In genomic region chr2:65530547-65531320, GRCh38 we compare ENCODE assay signal across 24 cellular contexts.
DNase-seq lines count a peak whose midpoint lies in the region; ATAC-seq and TF ChIP-seq lines count a peak whose summit lies in the region.
"Had no signal": no experiment of that assay in that cellular context is flagged by ENCODE, and none has a peak within 500 bp of the region (broad histone marks: within the 10 kb centered on the region; RNA-seq: fewer than 3 reads in every experiment).

No MANE protein-coding gene starts in this region.

- TF ChIP-seq EP300 in tibial nerve (IDR thresholded peaks at IDR 0.05) = no peak

- no peaks in the 10 kb centered on the region for H3K4me1 ChIP-seq in tibial nerve
- H3K4me1 ChIP-seq: BLaER1 treated with 17β-estradiol and CSF1 and Interleukin-3, amounts not matched to agents 10 nM and 100 nM; SJCRH30 had no signal

- H3K4me3 ChIP-seq in cardiac fibroblast (replicated peaks in 1 of 2; ENCODE audit: low read depth in 2 of 2, low read length in 2 of 2) (no peak overlapping the region), tibial nerve (no peak overlapping the region)
- H3K4me3 ChIP-seq: BLaER1 treated with 17β-estradiol and CSF1 and Interleukin-3, amounts not matched to agents 10 nM and 100 nM; SJCRH30; skin epidermis had no signal

- no peaks in the 10 kb centered on the region for H3K9me3 ChIP-seq in tibial nerve
- H3K9me3 ChIP-seq: BLaER1 treated with 17β-estradiol and CSF1 and Interleukin-3, amounts not matched to agents 10 nM and 100 nM; SJCRH30 had no signal

- TF ChIP-seq POLR2A in tibial nerve (IDR thresholded peaks at IDR 0.05) = no peak

- no peaks in the 10 kb centered on the region for H3K27me3 ChIP-seq in tibial nerve
- H3K27me3 ChIP-seq: BLaER1 treated with 17β-estradiol and CSF1 and Interleukin-3, amounts not matched to agents 10 nM and 100 nM; SJCRH30 had no signal

- TF ChIP-seq CTCF in cardiac fibroblast (IDR thresholded peaks at IDR 0.05; ENCODE audit: low read depth, low read length) (no peak), tibial nerve (IDR thresholded peaks at IDR 0.05) (no peak)

- ATAC-seq in GM21737 (IDR thresholded peaks at IDR 0.05; ENCODE audit: unreplicated experiment) = no peak
- ATAC-seq: natural killer cell had no signal

- no peak overlapping the region for H3K27ac ChIP-seq in tibial nerve
- H3K27ac ChIP-seq: BLaER1 treated with 17β-estradiol and CSF1 and Interleukin-3, amounts not matched to agents 10 nM and 100 nM; HL-60; SJCRH30; skin epidermis had no signal

- no peaks in the 10 kb centered on the region for H3K36me3 ChIP-seq in tibial nerve
- H3K36me3 ChIP-seq: BLaER1 treated with 17β-estradiol and CSF1 and Interleukin-3, amounts not matched to agents 10 nM and 100 nM; SJCRH30 had no signal

- DNase-seq in EL (peak; percentile 60), M059J (ENCODE audit: low read depth) (peak; percentile 81), cardiac fibroblast (ENCODE audit: low read depth in 2 of 2) (peak; percentile 26 to 48), myocyte (ENCODE audit: low read depth) (peak; percentile 8), tibial nerve (ENCODE audit: low spot score in 2 of 2) (no peak), NCI-H146 treated with DMSO at 0.1 percent for 48 hours (lab: John Stamatoyannopoulos, UW; ENCODE audit: unreplicated experiment) (no peak)
- no peak for DNase-seq in stimulated activated CD4-positive, alpha-beta T cell treated with anti-CD3 and anti-CD28 coated beads, Interleukin-2, amount 100 ng/mL, for 48 hours
- DNase-seq: activated CD8-positive, alpha-beta memory T cell treated with anti-CD3 and anti-CD28 coated beads for 24 hours; activated naive CD8-positive, alpha-beta T cell treated with anti-CD3 and anti-CD28 coated beads, Interleukin-2, amount 10 ng/mL, durations not matched to agents 7 days and 5 days; DMS153; effector memory CD4-positive, alpha-beta T cell; H9; hippocampal formation; KBM-7; natural killer cell; NCI-H1048; NCI-H2171; NCI-H748 treated with DMSO at 0.1 percent for 48 hours; SJCRH30; stimulated activated CD4-positive, alpha-beta T cell treated with anti-CD3 and anti-CD28 coated beads, Interleukin-4, amount 100 ng/mL, for 4 hours had no signal

- 85 to 92% methylated on average over 5 of the region's 5 CpGs for WGBS in tibial nerve, 2 donors

Comparison
In these comparisons a context has a peak if more than half of its experiments do, and no peak if none do; other contexts are left out.
1. DNase-seq: peak in EL (single experiment), M059J (single experiment), cardiac fibroblast (2 of 2) and myocyte (single experiment); none in stimulated activated CD4-positive, alpha-beta T cell treated with anti-CD3 and anti-CD28 coated beads, Interleukin-2, amount 100 ng/mL, for 48 hours (0 of 2), tibial nerve (0 of 2) and NCI-H146 treated with DMSO at 0.1 percent for 48 hours (single experiment).